8 cellular contexts compared by ENCODE assay signal in the genomic region with DNA sequence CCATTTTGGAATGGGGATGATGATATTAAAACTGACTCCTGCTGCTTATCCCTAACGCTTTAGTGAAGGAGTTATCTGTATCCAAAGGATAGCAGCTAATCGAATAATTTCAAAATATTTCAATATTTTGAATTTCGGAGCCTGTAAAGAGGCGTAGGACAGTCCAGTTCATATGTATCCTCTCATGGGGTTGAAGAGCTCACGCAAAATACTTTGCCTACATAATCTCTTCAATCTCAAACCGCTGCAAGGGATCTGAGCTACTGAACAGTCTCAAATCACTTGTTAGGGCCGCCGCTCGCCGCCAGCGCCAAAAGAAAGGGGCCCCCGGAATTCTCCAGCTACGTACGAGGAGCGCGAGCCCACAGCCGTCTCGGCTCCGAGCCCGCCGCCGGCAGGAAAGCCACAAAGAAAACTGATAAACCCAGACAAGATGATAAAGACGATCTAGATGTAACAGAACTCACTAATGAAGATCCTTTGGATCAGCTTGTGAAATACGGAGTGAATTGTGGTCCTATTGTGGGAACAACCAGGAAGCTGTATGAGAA. TPM values are rescaled to one million over a fixed set of nuclear protein-coding genes. Genes with fewer than 3 reads are reported as not detected.
DNase-seq lines count a peak whose midpoint lies in the region; ATAC-seq and TF ChIP-seq lines count a peak whose summit lies in the region.

No MANE protein-coding gene starts in this region.

- peak overlapping the region; percentile 94 for H3K4me3 Mint-ChIP-seq in activated CD4-positive, alpha-beta memory T cell treated with anti-CD3 and anti-CD28 coated beads, Interleukin-2, amount 10 ng/mL, durations not matched to agents 7 days and 5 days
- peak overlapping the region; percentile 87 to 98 (median 95) for H3K4me3 Mint-ChIP-seq in naive thymus-derived CD4-positive, alpha-beta T cell

- WGBS in esophagus muscularis mucosa: 1% methylated on average over 24 of the region's 24 CpGs

- TF ChIP-seq POLR2A in esophagus muscularis mucosa (IDR thresholded peaks at IDR 0.05; ENCODE audit: low read depth): no peak

- in situ Hi-C loops in KBM-7 (cut with MboI; ENCODE audit: low pct_unique_long_range_greater_than_20kb, low sequenced_read_pairs): no loop called here

- peaks cover 0 to 34% (median 28%) of the 10 kb centered on the region in 4 donors for H3K36me3 ChIP-seq in esophagus muscularis mucosa
- peaks cover 0 to 37% (median 8%) of the 10 kb centered on the region in 3 experiments for H3K36me3 ChIP-seq in naive thymus-derived CD4-positive, alpha-beta T cell (ENCODE audit: control insufficient read depth in 2 of 3, insufficient read depth in 3 of 3, low read length in 3 of 3)
- peaks cover 7 to 31% (median 12%) of the 10 kb centered on the region in 3 donors for H3K36me3 ChIP-seq in tibial artery

- no peaks in the 10 kb centered on the region for H3K27me3 Mint-ChIP-seq in activated CD4-positive, alpha-beta memory T cell treated with anti-CD3 and anti-CD28 coated beads, Interleukin-2, amount 10 ng/mL, durations not matched to agents 7 days and 5 days
- peaks cover 0 to 2% (median 0%) of the 10 kb centered on the region in 5 donors for H3K27me3 Mint-ChIP-seq in naive thymus-derived CD4-positive, alpha-beta T cell

- TF ChIP-seq CTCF in esophagus muscularis mucosa (IDR thresholded peaks at IDR 0.05) (no peak), tibial artery (IDR thresholded peaks at IDR 0.05) (no peak)

- H3K9me3 ChIP-seq in esophagus muscularis mucosa (no peaks in the 10 kb centered on the region), tibial artery (no peaks in the 10 kb centered on the region)
- no peaks in the 10 kb centered on the region for H3K9me3 ChIP-seq in naive thymus-derived CD4-positive, alpha-beta T cell (ENCODE audit: control insufficient read depth in 2 of 3, low read length in 3 of 3)

- peaks cover 53% of the 10 kb centered on the region for H3K36me3 Mint-ChIP-seq in activated CD4-positive, alpha-beta memory T cell treated with anti-CD3 and anti-CD28 coated beads, Interleukin-2, amount 10 ng/mL, durations not matched to agents 7 days and 5 days (ENCODE audit: low read depth)
- H3K36me3 Mint-ChIP-seq in naive thymus-derived CD4-positive, alpha-beta T cell: peaks cover 11 to 37% (median 20%) of the 10 kb centered on the region in 5 donors

- no peak for ATAC-seq in naive thymus-derived CD4-positive, alpha-beta T cell
- no peak for ATAC-seq in HG02610 (IDR thresholded peaks at IDR 0.05; ENCODE audit: unreplicated experiment)

- H3K27ac Mint-ChIP-seq in activated CD4-positive, alpha-beta memory T cell treated with anti-CD3 and anti-CD28 coated beads, Interleukin-2, amount 10 ng/mL, durations not matched to agents 7 days and 5 days: peak overlapping the region; percentile 96
- peak overlapping the region; percentile 92 to 97 (median 95) for H3K27ac Mint-ChIP-seq in naive thymus-derived CD4-positive, alpha-beta T cell

- DNase-seq in D341Med (ENCODE audit: low spot score) (peak; percentile 43), KBM-7 (peak; percentile 63), esophagus muscularis mucosa (ENCODE audit: extremely low spot score) (no peak), tibial artery (peak; percentile 27 to 67), superior temporal gyrus (ENCODE audit: extremely low spot score) (no peak)
- DNase-seq in activated CD4-positive, alpha-beta memory T cell treated with anti-CD3 and anti-CD28 coated beads, Interleukin-2, amount 10 ng/mL, durations not matched to agents 7 days and 5 days: peak; percentile 44
- DNase-seq in naive thymus-derived CD4-positive, alpha-beta T cell: peak in 7 of 9 donors; percentile 5 to 46 (median 24)

- POLR2A ChIA-PET in activated CD4-positive, alpha-beta memory T cell treated with anti-CD3 and anti-CD28 coated beads, Interleukin-2, amount 10 ng/mL, durations not matched to agents 7 days and 5 days (lab: Charles Lee): interaction anchor here (0.6 to 5.0 kb wide), 36 partner anchors 8 to 980 kb away, joined by 3 to 186 read pairs (median 6); partner anchors contain the start of genes GLG1, KARS1, MLKL and PSMD7
- POLR2A ChIA-PET in naive thymus-derived CD4-positive, alpha-beta T cell (lab: Charles Lee): interaction anchor here (0.6 to 2.5 kb wide), 14 partner anchors 10 to 981 kb away, joined by 3 to 18 read pairs (median 4); partner anchors contain the start of genes GLG1, KARS1, MLKL and TERF2IP

- H3K4me3 ChIP-seq in esophagus muscularis mucosa (peak overlapping the region; percentile 72 to 97 (median 86)), tibial artery (peak overlapping the region; percentile 89 to 97)
- H3K4me3 ChIP-seq in naive thymus-derived CD4-positive, alpha-beta T cell (ENCODE audit: low read length): peak overlapping the region; percentile 59

- CTCF ChIA-PET in activated CD4-positive, alpha-beta memory T cell treated with anti-CD3 and anti-CD28 coated beads, Interleukin-2, amount 10 ng/mL, durations not matched to agents 7 days and 5 days (lab: Charles Lee): interaction anchor here (0.6 to 5.3 kb wide), 8 partner anchors 11 to 766 kb away, joined by 3 to 36 read pairs (median 4); partner anchors contain the start of genes CFDP1 and MLKL
- CTCF ChIA-PET in naive thymus-derived CD4-positive, alpha-beta T cell (lab: Charles Lee): no interaction called here

- no peaks in the 10 kb centered on the region for H3K9me3 Mint-ChIP-seq in activated CD4-positive, alpha-beta memory T cell treated with anti-CD3 and anti-CD28 coated beads, Interleukin-2, amount 10 ng/mL, durations not matched to agents 7 days and 5 days
- H3K9me3 Mint-ChIP-seq in naive thymus-derived CD4-positive, alpha-beta T cell: peaks cover 0 to 5% (median 0%) of the 10 kb centered on the region in 11 donors

- H3K27ac ChIP-seq in esophagus muscularis mucosa (replicated peaks in 1 of 4): peak overlapping the region; percentile 52 to 69 (median 59)
- H3K27ac ChIP-seq in naive thymus-derived CD4-positive, alpha-beta T cell (ENCODE audit: low read depth, low read length): peak overlapping the region; percentile 41
- H3K27ac ChIP-seq in tibial artery: peak overlapping the region; percentile 59 to 60

- intact Hi-C loops in esophagus muscularis mucosa (cut with DNase I) (no loop called here), tibial artery (cut with DNase I; ENCODE audit: low total_unique reads) (no loop called here)
- intact Hi-C loops in naive thymus-derived CD4-positive, alpha-beta T cell (cut with micrococcal nuclease): loop anchor here (1.0 to 10.0 kb wide), 13 partner anchors 29 to 982 kb away; partner anchors contain the start of genes GLG1 (in 2 of the 2), MLKL (in 2 of the 2), WDR59 (in 2 of the 2) and ADAT1 (in 1 of the 2)

- H3K4me1 Mint-ChIP-seq in activated CD4-positive, alpha-beta memory T cell treated with anti-CD3 and anti-CD28 coated beads, Interleukin-2, amount 10 ng/mL, durations not matched to agents 7 days and 5 days: peaks cover 39% of the 10 kb centered on the region
- peaks cover 21 to 42% (median 38%) of the 10 kb centered on the region in 7 donors for H3K4me1 Mint-ChIP-seq in naive thymus-derived CD4-positive, alpha-beta T cell

- no peaks in the 10 kb centered on the region for H3K27me3 ChIP-seq in esophagus muscularis mucosa
- no peaks in the 10 kb centered on the region for H3K27me3 ChIP-seq in naive thymus-derived CD4-positive, alpha-beta T cell (ENCODE audit: control insufficient read depth in 2 of 2, insufficient read depth in 2 of 2, low read length in 2 of 2)
- no peaks in the 10 kb centered on the region for H3K27me3 ChIP-seq in tibial artery

- H3K4me1 ChIP-seq in esophagus muscularis mucosa (peaks cover 11 to 34% (median 22%) of the 10 kb centered on the region in 4 donors), tibial artery (peaks cover 0 to 17% (median 15%) of the 10 kb centered on the region in 4 donors)
- peaks cover 0 to 10% of the 10 kb centered on the region in 2 donors for H3K4me1 ChIP-seq in naive thymus-derived CD4-positive, alpha-beta T cell (ENCODE audit: control insufficient read depth in 2 of 2, insufficient read depth in 2 of 2, low read length in 2 of 2)

- TF ChIP-seq EP300 in esophagus muscularis mucosa (IDR thresholded peaks at IDR 0.05): no peak

RNA-seq across cellular contexts. Expression of gene RFWD3, which starts 0.6 kb away (rescaled TPM):
- 100 to 1,000 TPM in 1 of 2 experiments, 10 to 100 TPM in 1; 99.5 to 107 TPM for total RNA-seq in activated CD4-positive, alpha-beta memory T cell treated with anti-CD3 and anti-CD28 coated beads, Interleukin-2, amount 10 ng/mL, durations not matched to agents 7 days and 5 days
- 10 to 100 TPM in 2 of 4 donors, 1 to 10 TPM in 2; 6.8 to 13.3 (median 10.1) TPM for total RNA-seq in esophagus muscularis mucosa
- total RNA-seq in naive thymus-derived CD4-positive, alpha-beta T cell: 10 to 100 TPM; 39.3 to 88.0 (median 56.9) TPM
- 10 to 100 TPM; 16.9 to 29.9 TPM for polyA plus RNA-seq in naive thymus-derived CD4-positive, alpha-beta T cell

RNA-seq across cellular contexts. Expression of gene MLKL, which starts 33.4 kb away (rescaled TPM):
- 10 to 100 TPM; 42.8 to 45.2 TPM for total RNA-seq in activated CD4-positive, alpha-beta memory T cell treated with anti-CD3 and anti-CD28 coated beads, Interleukin-2, amount 10 ng/mL, durations not matched to agents 7 days and 5 days
- total RNA-seq in esophagus muscularis mucosa: 10 to 100 TPM in 1 of 4 donors, 1 to 10 TPM in 3; 5.8 to 19.9 (median 7.3) TPM
- 10 to 100 TPM; 26.9 to 52.4 (median 38.3) TPM for total RNA-seq in naive thymus-derived CD4-positive, alpha-beta T cell
- polyA plus RNA-seq in naive thymus-derived CD4-positive, alpha-beta T cell: 1 to 10 TPM; 7.9 to 8.0 TPM

Comparison
In these comparisons a context has a peak if more than half of its experiments do, and no peak if none do; other contexts are left out.
1. DNase-seq: peak in D341Med (single experiment), KBM-7 (single experiment), activated CD4-positive, alpha-beta memory T cell treated with anti-CD3 and anti-CD28 coated beads, Interleukin-2, amount 10 ng/mL, durations not matched to agents 7 days and 5 days (single experiment), naive thymus-derived CD4-positive, alpha-beta T cell (7 of 9) and tibial artery (2 of 2); none in esophagus muscularis mucosa (single experiment) and superior temporal gyrus (single experiment).
2. intact Hi-C loops: an anchor here in naive thymus-derived CD4-positive, alpha-beta T cell (1.0 to 10.0 kb wide); none called in esophagus muscularis mucosa and tibial artery.
3. Peak in every context shown above with its lines, with median percentiles within 50 percentile points of each other: H3K27ac ChIP-seq and H3K4me3 ChIP-seq.